ENCODE assay signal across 12 cellular contexts in genomic region chr1:111190931-111191451, GRCh38. TPM values are rescaled to one million over a fixed set of nuclear protein-coding genes. Genes with fewer than 3 reads are reported as not detected.
DNase-seq lines count a peak whose midpoint lies in the region; ATAC-seq and TF ChIP-seq lines count a peak whose summit lies in the region.
"Had no signal": no experiment of that assay in that cellular context is flagged by ENCODE, and none has a peak within 500 bp of the region (broad histone marks: within the 10 kb centered on the region; RNA-seq: fewer than 3 reads in every experiment).

No MANE protein-coding gene starts in this region.

- no peak for DNase-seq in activated T-cell treated with anti-CD3 and anti-CD28 coated beads, Interleukin-2, amount 50 U/mL, for 72 hours
- no peak for DNase-seq in activated T-cell treated with anti-CD3 and anti-CD28 coated beads for 4 hours
- peak; percentile 37 for DNase-seq in islet precursor cell
- DNase-seq in suprapubic skin (ENCODE audit: low spot score in 2 of 2): no peak
- no peak for DNase-seq in NCI-H510A (lab: John Stamatoyannopoulos, UW)
- DNase-seq in kidney glomerular epithelial cell (lab: John Stamatoyannopoulos, UW): no peak
- no peak for DNase-seq in caudate nucleus (lab: John Stamatoyannopoulos, UW)
- DNase-seq: BE2C, KBM-7 had no signal

- H3K4me3 Mint-ChIP-seq in activated T-cell treated with anti-CD3 and anti-CD28 coated beads, Interleukin-2, amount 50 U/mL, for 72 hours: no peak overlapping the region
- no peak overlapping the region for H3K4me3 Mint-ChIP-seq in activated T-helper 17 cell treated with anti-CD3 and anti-CD28 coated beads, Interleukin-2, amount 50 U/mL, for 72 hours

- H3K27ac ChIP-seq in suprapubic skin: peak overlapping the region; percentile 51
- H3K27ac ChIP-seq in caudate nucleus (ENCODE audit: low read depth, low read length): no peak overlapping the region
- H3K27ac ChIP-seq: uterus had no signal

- H3K36me3 Mint-ChIP-seq in activated T-cell treated with anti-CD3 and anti-CD28 coated beads, Interleukin-2, amount 50 U/mL, for 72 hours (ENCODE audit: insufficient read depth in 2 of 2): peaks cover 35 to 71% of the 10 kb centered on the region in 2 donors
- H3K36me3 Mint-ChIP-seq in activated T-helper 17 cell treated with anti-CD3 and anti-CD28 coated beads, Interleukin-2, amount 50 U/mL, for 72 hours (ENCODE audit: low read depth): peaks cover 100% of the 10 kb centered on the region

- H3K4me3 ChIP-seq in suprapubic skin: no peak overlapping the region
- H3K4me3 ChIP-seq: coronary artery, uterus had no signal

- no peaks in the 10 kb centered on the region for H3K9me3 Mint-ChIP-seq in activated T-cell treated with anti-CD3 and anti-CD28 coated beads, Interleukin-2, amount 50 U/mL, for 72 hours
- no peaks in the 10 kb centered on the region for H3K9me3 Mint-ChIP-seq in activated T-helper 17 cell treated with anti-CD3 and anti-CD28 coated beads, Interleukin-2, amount 50 U/mL, for 72 hours

- peaks cover 47% of the 10 kb centered on the region for H3K4me1 ChIP-seq in suprapubic skin
- H3K4me1 ChIP-seq: BE2C, uterus had no signal

- ATAC-seq in activated T-cell treated with anti-CD3 and anti-CD28 coated beads, Interleukin-2, amount 50 U/mL, for 72 hours (replicated peaks in 1 of 2): no peak
- no peak for ATAC-seq in activated T-helper 17 cell treated with anti-CD3 and anti-CD28 coated beads, Interleukin-2, amount 50 U/mL, for 72 hours (replicated peaks)

- no peaks in the 10 kb centered on the region for H3K27me3 Mint-ChIP-seq in activated T-cell treated with anti-CD3 and anti-CD28 coated beads, Interleukin-2, amount 50 U/mL, for 72 hours (ENCODE audit: low read depth)
- no peaks in the 10 kb centered on the region for H3K27me3 Mint-ChIP-seq in activated T-helper 17 cell treated with anti-CD3 and anti-CD28 coated beads, Interleukin-2, amount 50 U/mL, for 72 hours

- no peak for TF ChIP-seq POLR2A in suprapubic skin (IDR thresholded peaks at IDR 0.05)

- no peak for TF ChIP-seq CTCF in suprapubic skin (IDR thresholded peaks at IDR 0.05)

- WGBS in suprapubic skin: 65% methylated on average over 2 of the region's 2 CpGs

- no peak for TF ChIP-seq EP300 in suprapubic skin (IDR thresholded peaks at IDR 0.05)

- H3K36me3 ChIP-seq in suprapubic skin: peaks cover 35% of the 10 kb centered on the region
- H3K36me3 ChIP-seq: uterus had no signal

- H3K4me1 Mint-ChIP-seq in activated T-cell treated with anti-CD3 and anti-CD28 coated beads, Interleukin-2, amount 50 U/mL, for 72 hours (ENCODE audit: low read depth): peaks cover 90% of the 10 kb centered on the region
- H3K4me1 Mint-ChIP-seq in activated T-helper 17 cell treated with anti-CD3 and anti-CD28 coated beads, Interleukin-2, amount 50 U/mL, for 72 hours: peaks cover 71% of the 10 kb centered on the region

- no peaks in the 10 kb centered on the region for H3K27me3 ChIP-seq in suprapubic skin
- H3K27me3 ChIP-seq: BE2C, uterus had no signal

- peak overlapping the region; percentile 99 for H3K27ac Mint-ChIP-seq in activated T-cell treated with anti-CD3 and anti-CD28 coated beads, Interleukin-2, amount 50 U/mL, for 72 hours
- peak overlapping the region; percentile 68 for H3K27ac Mint-ChIP-seq in activated T-helper 17 cell treated with anti-CD3 and anti-CD28 coated beads, Interleukin-2, amount 50 U/mL, for 72 hours

- H3K9me3 ChIP-seq in suprapubic skin: no peaks in the 10 kb centered on the region
- H3K9me3 ChIP-seq: BE2C, uterus had no signal

RNA-seq across cellular contexts. Expression of gene DENND2D, which starts 9.5 kb away (rescaled TPM):
- total RNA-seq in activated T-cell treated with anti-CD3 and anti-CD28 coated beads, Interleukin-2, amount 50 U/mL, for 72 hours: 100 to 1,000 TPM; 134 to 165 TPM
- 100 to 1,000 TPM; 146 to 148 TPM for total RNA-seq in activated T-helper 17 cell treated with anti-CD3 and anti-CD28 coated beads, Interleukin-2, amount 50 U/mL, for 72 hours
- total RNA-seq in suprapubic skin: 10 to 100 TPM; 25.3 to 37.1 (median 31.8) TPM

RNA-seq across cellular contexts. Expression of gene CHI3L2, which starts 36.5 kb away (rescaled TPM):
- 10 to 100 TPM in 1 of 2 donors, 1 to 10 TPM in 1; 9.0 to 10.6 TPM for total RNA-seq in activated T-cell treated with anti-CD3 and anti-CD28 coated beads, Interleukin-2, amount 50 U/mL, for 72 hours
- 1 to 10 TPM; 2.7 to 3.8 TPM for total RNA-seq in activated T-helper 17 cell treated with anti-CD3 and anti-CD28 coated beads, Interleukin-2, amount 50 U/mL, for 72 hours
- total RNA-seq in suprapubic skin: 1 to 10 TPM; 4.7 to 9.8 (median 7.7) TPM

RNA-seq across cellular contexts. Expression of gene CEPT1, which starts 51.0 kb away (rescaled TPM):
- total RNA-seq in activated T-cell treated with anti-CD3 and anti-CD28 coated beads, Interleukin-2, amount 50 U/mL, for 72 hours: 10 to 100 TPM; 44.5 to 50.4 TPM
- total RNA-seq in activated T-helper 17 cell treated with anti-CD3 and anti-CD28 coated beads, Interleukin-2, amount 50 U/mL, for 72 hours: 10 to 100 TPM; 31.3 to 31.4 TPM
- total RNA-seq in suprapubic skin: 10 to 100 TPM; 29.8 to 50.8 (median 36.9) TPM

RNA-seq across cellular contexts. Expression of gene DRAM2, which starts 51.1 kb away (rescaled TPM):
- total RNA-seq in activated T-cell treated with anti-CD3 and anti-CD28 coated beads, Interleukin-2, amount 50 U/mL, for 72 hours: 10 to 100 TPM; 73.3 to 89.4 TPM
- 10 to 100 TPM; 20.6 to 27.2 TPM for total RNA-seq in activated T-helper 17 cell treated with anti-CD3 and anti-CD28 coated beads, Interleukin-2, amount 50 U/mL, for 72 hours
- 10 to 100 TPM; 24.4 to 37.1 (median 31.1) TPM for total RNA-seq in suprapubic skin
